In genomic region chr6:48670546-48670945, GRCh38 we compare ENCODE assay signal across 16 cellular contexts.
DNase-seq lines count a peak whose midpoint lies in the region; ATAC-seq, FAIRE-seq and TF ChIP-seq lines count a peak whose summit lies in the region.
"Had no signal": no experiment of that assay in that cellular context is flagged by ENCODE, and none has a peak within 500 bp of the region (broad histone marks: within the 10 kb centered on the region; RNA-seq: fewer than 3 reads in every experiment).

No MANE protein-coding gene starts in this region.

- H3K4me3 ChIP-seq in PC-3 (ENCODE audit: low read length) (no peak overlapping the region), trophoblast cell (ENCODE audit: low read depth, low read length) (no peak overlapping the region)
- H3K4me3 ChIP-seq: BLaER1, HAP-1 had no signal

- peak; percentile 60 for FAIRE-seq in H54 (lab: Jason Lieb, UNC)
- FAIRE-seq: GM19239, H1 had no signal

- no peak overlapping the region for H2BK12ac ChIP-seq in trophoblast cell (ENCODE audit: low read length)

- no peaks in the 10 kb centered on the region for H3F3A ChIP-seq in PC-3 (ENCODE audit: low read length, unreplicated experiment)

- DNase-seq in H54 (ENCODE audit: insufficient read length, low spot score) (no peak), PC-3 (peak; percentile 14), islet precursor cell (peak; percentile 74), trophoblast cell (peak; percentile 30 to 64), GM10248 (ENCODE audit: extremely low spot score) (no peak)
- DNase-seq in stimulated activated CD4-positive, alpha-beta T cell treated with anti-CD3 and anti-CD28 coated beads, Interleukin-4, amount 100 ng/mL, for 4 hours: no peak
- DNase-seq in activated CD4-positive, alpha-beta T cell treated with anti-CD3 and anti-CD28 coated beads for 4 hours: no peak
- DNase-seq: 8988T; CD4-positive, alpha-beta memory T cell; DMS153; DMS79; GDM1 had no signal

- H3K79me2 ChIP-seq in PC-3 (ENCODE audit: low read length) (no peaks in the 10 kb centered on the region), trophoblast cell (ENCODE audit: control insufficient read depth, insufficient read depth, low read length, poor library complexity) (no peaks in the 10 kb centered on the region)

- H3K4me2 ChIP-seq in PC-3 (ENCODE audit: low read length) (no peak overlapping the region), trophoblast cell (ENCODE audit: low read length) (no peak overlapping the region)
- H3K4me2 ChIP-seq: BLaER1 had no signal

- intact Hi-C loops in PC-3 (cut with micrococcal nuclease): no loop called here

- no peaks in the 10 kb centered on the region for H3K9me2 ChIP-seq in PC-3 (replicated peaks; ENCODE audit: low read length)

- H2BK5ac ChIP-seq in trophoblast cell (ENCODE audit: low read depth, low read length, poor library complexity): no peak overlapping the region

- H3K23ac ChIP-seq in trophoblast cell (ENCODE audit: low read length): no peak overlapping the region

- H4K8ac ChIP-seq in trophoblast cell (ENCODE audit: low read depth, low read length): no peak overlapping the region

- H2AK5ac ChIP-seq in trophoblast cell (ENCODE audit: low read length): no peak overlapping the region

- no peaks in the 10 kb centered on the region for H3K4me1 ChIP-seq in PC-3 (ENCODE audit: insufficient read depth, low read length)
- H3K4me1 ChIP-seq in trophoblast cell (ENCODE audit: control insufficient read depth in 1 of 2, insufficient read depth in 2 of 2, low read length in 2 of 2): no peaks in the 10 kb centered on the region
- H3K4me1 ChIP-seq: BLaER1, HAP-1 had no signal

- H3K79me1 ChIP-seq in trophoblast cell (ENCODE audit: low read length): no peaks in the 10 kb centered on the region

- no peaks in the 10 kb centered on the region for H3K36me3 ChIP-seq in PC-3 (ENCODE audit: low read depth, low read length)
- H3K36me3 ChIP-seq in trophoblast cell (ENCODE audit: control insufficient read depth in 1 of 2, insufficient read depth in 2 of 2, low read length in 2 of 2): no peaks in the 10 kb centered on the region
- H3K36me3 ChIP-seq: BLaER1, HAP-1 had no signal

- H2BK120ac ChIP-seq in trophoblast cell (ENCODE audit: insufficient read depth, low read length, poor library complexity): no peak overlapping the region

- H3K9ac ChIP-seq in PC-3 (ENCODE audit: low read length) (no peak overlapping the region), trophoblast cell (ENCODE audit: low read length) (no peak overlapping the region)
- H3K9ac ChIP-seq: BLaER1 had no signal

- POLR2A ChIA-PET in PC-3 (lab: Charles Lee; ENCODE audit: unreplicated experiment): no interaction called here
- POLR2A ChIA-PET in GM10248 (lab: Yijun Ruan, JAX): no interaction called here

- no peak overlapping the region for H4K12ac ChIP-seq in trophoblast cell (ENCODE audit: low read depth, low read length)

- H3K18ac ChIP-seq in trophoblast cell (ENCODE audit: low read length): no peak overlapping the region

- H2AFZ ChIP-seq in PC-3 (ENCODE audit: low read length): no peak overlapping the region
- no peak overlapping the region for H2AFZ ChIP-seq in trophoblast cell (ENCODE audit: insufficient read depth, low read length, poor library complexity)

- TF ChIP-seq CTCF in PC-3 (conservative IDR thresholded peaks at IDR 0.05; ENCODE audit: low read depth, low read length) (no peak), GM10248 (IDR thresholded peaks at IDR 0.05; ENCODE audit: control extremely low read depth, extremely low read depth, low read depth, missing control alignments) (no peak)

- H3K27ac ChIP-seq in PC-3 (ENCODE audit: low read length) (no peak overlapping the region), trophoblast cell (ENCODE audit: low read depth, low read length) (no peak overlapping the region)
- H3K27ac ChIP-seq: BLaER1 had no signal

- no peak overlapping the region for H3K4ac ChIP-seq in trophoblast cell (ENCODE audit: low read depth, low read length)

- no peak overlapping the region for H4K91ac ChIP-seq in trophoblast cell (ENCODE audit: low read depth, low read length)

- no CpG with 5 or more reads among the region's 2 CpGs for WGBS in trophoblast cell (ENCODE audit: extremely low coverage, insufficient coverage, insufficient read length)

- no peaks in the 10 kb centered on the region for H3K9me3 ChIP-seq in PC-3 (ENCODE audit: low read length)
- H3K9me3 ChIP-seq in trophoblast cell (ENCODE audit: insufficient read depth, low read depth, low read length): no peaks in the 10 kb centered on the region
- H3K9me3 ChIP-seq: BLaER1, HAP-1 had no signal

- BruUV-seq in PC-3 (replicated peaks; lab: Mats Ljungman, UMichigan): no TSS peak

- H3K14ac ChIP-seq in trophoblast cell (ENCODE audit: low read length): no peak overlapping the region

- no peaks in the 10 kb centered on the region for H4K20me1 ChIP-seq in PC-3 (ENCODE audit: low read length)
- H4K20me1 ChIP-seq: BLaER1 had no signal

- CTCF ChIA-PET in PC-3 (lab: Charles Lee) (no interaction called here), GM10248 (lab: Yijun Ruan, JAX) (no interaction called here)

- ATAC-seq in PC-3: no peak

- TF ChIP-seq POLR2A in H54 (IDR thresholded peaks at IDR 0.05; ENCODE audit: low read depth, low read length): no peak

- H3K27me3 ChIP-seq in PC-3 (ENCODE audit: low read length): no peaks in the 10 kb centered on the region
- H3K27me3 ChIP-seq in trophoblast cell (ENCODE audit: insufficient read depth, low read length): no peaks in the 10 kb centered on the region
- H3K27me3 ChIP-seq: BLaER1 had no signal

Comparison
In these comparisons a context has a peak if more than half of its experiments do, and no peak if none do; other contexts are left out.
1. DNase-seq: peak in PC-3 (single experiment), islet precursor cell (single experiment) and trophoblast cell (2 of 2); none in H54 (single experiment), GM10248 (single experiment), stimulated activated CD4-positive, alpha-beta T cell treated with anti-CD3 and anti-CD28 coated beads, Interleukin-4, amount 100 ng/mL, for 4 hours (0 of 2) and activated CD4-positive, alpha-beta T cell treated with anti-CD3 and anti-CD28 coated beads for 4 hours (0 of 2).